ENCODE assay signal across 33 cellular contexts in the genomic region with DNA sequence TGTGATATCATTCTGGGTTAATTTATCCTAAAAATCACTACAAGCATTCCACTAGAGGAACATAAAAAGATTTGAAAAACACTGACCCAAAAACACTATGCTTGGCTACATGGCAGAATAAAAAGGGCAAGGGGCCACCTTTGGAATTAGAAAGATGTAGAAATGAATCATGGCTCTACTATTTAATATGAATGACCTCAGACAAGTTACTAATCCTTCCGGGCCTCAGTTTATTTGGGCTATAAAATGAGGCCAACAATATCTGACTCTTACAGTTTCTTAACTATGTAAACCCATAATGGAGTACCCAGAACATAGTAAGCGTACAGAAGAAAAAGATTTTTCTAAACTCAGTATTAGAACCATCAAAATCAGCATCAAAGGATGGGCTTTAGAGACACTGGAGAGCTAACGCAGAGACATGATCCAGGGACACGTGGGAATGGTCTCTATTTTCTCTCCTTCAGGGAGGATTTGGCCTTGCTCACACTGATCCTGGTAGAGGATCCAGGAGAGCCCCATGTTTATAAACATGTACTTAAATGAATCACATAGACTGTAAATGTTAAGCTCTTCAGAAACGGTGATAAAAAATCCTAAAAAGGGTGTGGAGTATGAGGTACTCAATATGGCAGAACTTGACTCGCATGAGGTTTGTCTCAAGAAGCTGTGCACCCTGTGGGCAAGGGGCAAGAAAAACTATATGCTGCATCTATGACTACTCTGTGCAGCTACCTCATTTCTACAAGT.
DNase-seq lines count a peak whose midpoint lies in the region; ATAC-seq and TF ChIP-seq lines count a peak whose summit lies in the region.
"Had no signal": no experiment of that assay in that cellular context is flagged by ENCODE, and none has a peak within 500 bp of the region (broad histone marks: within the 10 kb centered on the region; RNA-seq: fewer than 3 reads in every experiment).

No MANE protein-coding gene starts in this region.

- no peak for TF ChIP-seq CTCF in SK-N-SH (IDR thresholded peaks at IDR 0.05)

- WGBS in SK-N-SH (ENCODE audit: low lambda C conversion rate), result 87% methylated on average over 6 of the region's 6 CpGs

- peaks cover 0 to 7% of the 10 kb centered on the region in 2 experiments; a peak in 2 of 4 replicates for H3K4me1 ChIP-seq in SK-N-SH (ENCODE audit: control insufficient read depth in 1 of 2, insufficient read depth in 2 of 2, low read depth in 1 of 2, low read length in 1 of 2)
- H3K4me1 ChIP-seq: parathyroid adenoma, testis had no signal

- H3K4me2 ChIP-seq in SK-N-SH, result no peak overlapping the region

- H3K27me3 ChIP-seq in SK-N-SH (ENCODE audit: insufficient read depth), result no peaks in the 10 kb centered on the region
- H3K27me3 ChIP-seq: cardiac muscle cell, sigmoid colon, testis, vagina had no signal

- H3K9me3 ChIP-seq in SK-N-SH, result no peaks in the 10 kb centered on the region
- H3K9me3 ChIP-seq: sigmoid colon, testis, vagina had no signal

- DNase-seq in SK-N-SH, result no peak
- peak; percentile 20 for DNase-seq in dermis blood vessel endothelial cell
- peak; percentile 69 for DNase-seq in iris pigment epithelial cell (ENCODE audit: low read depth)
- DNase-seq in NCI-H1436 (lab: John Stamatoyannopoulos, UW), result no peak
- no peak for DNase-seq in NOMO-1 treated with DMSO at 0.1 percent for 48 hours (lab: John Stamatoyannopoulos, UW; ENCODE audit: unreplicated experiment)
- DNase-seq in activated T-cell treated with anti-CD3 and anti-CD28 coated beads, Interleukin-2, amount 50 U/mL, for 1 hour, result no peak
- DNase-seq in stimulated activated CD4-positive, alpha-beta T cell treated with anti-CD3 and anti-CD28 coated beads, Interleukin-4, amount 100 ng/mL, for 4 hours, result no peak
- DNase-seq: activated CD4-positive, alpha-beta memory T cell treated with anti-CD3 and anti-CD28 coated beads for 36 hours; activated CD4-positive, CD25-positive, alpha-beta regulatory T cell treated with anti-CD3 and anti-CD28 coated beads, Interleukin-2, amount 50 U/mL, for 72 hours; activated CD8-positive, alpha-beta memory T cell treated with anti-CD3 and anti-CD28 coated beads, Interleukin-2, amount 50 U/mL, for 4 hours; activated naive CD4-positive, alpha-beta T cell treated with anti-CD3 and anti-CD28 coated beads, Interleukin-2, amount 50 U/mL, for 16 hours; amygdala; CD4-positive, alpha-beta T cell; H7; head of caudate nucleus; KBM-7; left colon; MM.1S; NCI-H1417; NCI-H446 treated with DMSO at 0.1 percent for 48 hours; NCI-H82; sigmoid colon; stimulated activated CD4-positive, alpha-beta T cell treated with anti-CD3 and anti-CD28 coated beads, Interleukin-15, amount 100 ng/mL, for 24 hours; stimulated activated naive CD4-positive, alpha-beta T cell treated with Interleukin-2 at 50 U/mL for 16 hours; T-helper 17 cell; testis had no signal

- H3K4me3 ChIP-seq in SK-N-SH (ENCODE audit: low read depth in 2 of 2, low read length in 1 of 2), result no peak overlapping the region
- H3K4me3 ChIP-seq: cardiac muscle cell, sigmoid colon, SK-N-MC, testis, vagina had no signal

- H4K20me1 ChIP-seq in SK-N-SH (ENCODE audit: insufficient read depth), result no peaks in the 10 kb centered on the region

- no peak overlapping the region for H3K9ac ChIP-seq in SK-N-SH
- H3K9ac ChIP-seq: parathyroid adenoma had no signal

- TF ChIP-seq RAD21 in SK-N-SH (IDR thresholded peaks at IDR 0.05; ENCODE audit: low read length), result no peak

- no peak overlapping the region for H3K27ac ChIP-seq in SK-N-SH (ENCODE audit: low read depth in 2 of 2, low read length in 1 of 2)
- H3K27ac ChIP-seq: 22Rv1, cardiac muscle cell, parathyroid adenoma, sigmoid colon, SK-N-MC, testis, vagina had no signal

- CTCF ChIA-PET in SK-N-SH (lab: Yijun Ruan, JAX), result interaction anchor here (1.3 to 1.4 kb wide), 2 partner anchors 12 to 14 kb away, joined by 5 to 6 read pairs; no protein-coding TSS in a partner anchor

- no peak for ATAC-seq in SK-N-SH treated with all-trans-retinoic acid at 6 μM for 48 hours
- ATAC-seq: activated T-helper 17 cell treated with anti-CD3 and anti-CD28 coated beads, Interleukin-2, amount 50 U/mL, for 72 hours; left colon; T-helper 17 cell had no signal

- no peaks in the 10 kb centered on the region for H3K79me2 ChIP-seq in SK-N-SH (ENCODE audit: insufficient read depth)
- H3K79me2 ChIP-seq: parathyroid adenoma had no signal

- no peak for TF ChIP-seq EP300 in SK-N-SH (IDR thresholded peaks at IDR 0.05; ENCODE audit: borderline replicate concordance in 1 of 2, low read depth in 1 of 2, low read length in 1 of 2)

- POLR2A ChIA-PET in SK-N-SH (lab: Yijun Ruan, JAX), result no interaction called here

- no peaks in the 10 kb centered on the region for H3F3A ChIP-seq in SK-N-SH (replicated peaks; ENCODE audit: insufficient read depth)

- H2AFZ ChIP-seq in SK-N-SH (ENCODE audit: low read depth), result no peak overlapping the region
- H2AFZ ChIP-seq: parathyroid adenoma had no signal

- no peaks in the 10 kb centered on the region for H3K36me3 ChIP-seq in SK-N-SH (replicated peaks in 1 of 2; ENCODE audit: control insufficient read depth in 1 of 2, insufficient read depth in 2 of 2, low read length in 1 of 2)
- H3K36me3 ChIP-seq: cardiac muscle cell, sigmoid colon, vagina had no signal

- no peaks in the 10 kb centered on the region for H3K9me2 ChIP-seq in SK-N-SH

TF ChIP-seq in SK-N-SH, 30 proteins besides CTCF, POLR2A, EP300 and RAD21:
- TF ChIP-seq SMC3 (IDR thresholded peaks at IDR 0.05; ENCODE audit: low read depth, low read length) (no peak), FOSL2 (IDR thresholded peaks at IDR 0.05; ENCODE audit: borderline replicate concordance, low read depth) (peak; percentile 16; the same call in 1 of the 2 replicates)

TF ChIP-seq in SK-N-SH treated with all-trans-retinoic acid at 6 μM for 48 hours, 23 proteins besides CTCF, POLR2A, EP300 and RAD21:
- TF ChIP-seq ZNF8 (CRISPR knock-in tag; IDR thresholded peaks at IDR 0.05) (no peak), ISL1 (CRISPR knock-in tag; IDR thresholded peaks at IDR 0.05) (no peak), ZNF70 (CRISPR knock-in tag; IDR thresholded peaks at IDR 0.05) (no peak), RARB (CRISPR knock-in tag; IDR thresholded peaks at IDR 0.05) (no peak), TCF4 (CRISPR knock-in tag; IDR thresholded peaks at IDR 0.05; ENCODE audit: borderline replicate concordance) (no peak), ZFP3 (CRISPR knock-in tag; IDR thresholded peaks at IDR 0.05) (no peak), GLIS3 (CRISPR knock-in tag; IDR thresholded peaks at IDR 0.05) (no peak), PPARA (CRISPR knock-in tag; IDR thresholded peaks at IDR 0.05; ENCODE audit: borderline replicate concordance) (no peak), ZNF565 (CRISPR knock-in tag; conservative IDR thresholded peaks at IDR 0.05; ENCODE audit: low read depth) (no peak), CSDC2 (CRISPR knock-in tag; IDR thresholded peaks at IDR 0.05) (no peak), ESRRG (CRISPR knock-in tag; IDR thresholded peaks at IDR 0.05) (no peak), OSR1 (CRISPR knock-in tag; IDR thresholded peaks at IDR 0.05) (no peak), TOX (CRISPR knock-in tag; IDR thresholded peaks at IDR 0.05; ENCODE audit: borderline replicate concordance) (no peak), ZC3H10 (CRISPR knock-in tag; IDR thresholded peaks at IDR 0.05) (no peak)
- TF ChIP-seq, protein P1, sequence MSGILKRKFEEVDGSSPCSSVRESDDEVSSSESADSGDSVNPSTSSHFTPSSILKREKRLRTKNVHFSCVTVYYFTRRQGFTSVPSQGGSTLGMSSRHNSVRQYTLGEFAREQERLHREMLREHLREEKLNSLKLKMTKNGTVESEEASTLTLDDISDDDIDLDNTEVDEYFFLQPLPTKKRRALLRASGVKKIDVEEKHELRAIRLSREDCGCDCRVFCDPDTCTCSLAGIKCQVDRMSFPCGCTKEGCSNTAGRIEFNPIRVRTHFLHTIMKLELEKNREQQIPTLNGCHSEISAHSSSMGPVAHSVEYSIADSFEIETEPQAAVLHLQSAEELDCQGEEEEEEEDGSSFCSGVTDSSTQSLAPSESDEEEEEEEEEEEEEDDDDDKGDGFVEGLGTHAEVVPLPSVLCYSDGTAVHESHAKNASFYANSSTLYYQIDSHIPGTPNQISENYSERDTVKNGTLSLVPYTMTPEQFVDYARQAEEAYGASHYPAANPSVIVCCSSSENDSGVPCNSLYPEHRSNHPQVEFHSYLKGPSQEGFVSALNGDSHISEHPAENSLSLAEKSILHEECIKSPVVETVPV (CRISPR knock-in tag; IDR thresholded peaks at IDR 0.05), result no peak
- TF ChIP-seq, protein P2, sequence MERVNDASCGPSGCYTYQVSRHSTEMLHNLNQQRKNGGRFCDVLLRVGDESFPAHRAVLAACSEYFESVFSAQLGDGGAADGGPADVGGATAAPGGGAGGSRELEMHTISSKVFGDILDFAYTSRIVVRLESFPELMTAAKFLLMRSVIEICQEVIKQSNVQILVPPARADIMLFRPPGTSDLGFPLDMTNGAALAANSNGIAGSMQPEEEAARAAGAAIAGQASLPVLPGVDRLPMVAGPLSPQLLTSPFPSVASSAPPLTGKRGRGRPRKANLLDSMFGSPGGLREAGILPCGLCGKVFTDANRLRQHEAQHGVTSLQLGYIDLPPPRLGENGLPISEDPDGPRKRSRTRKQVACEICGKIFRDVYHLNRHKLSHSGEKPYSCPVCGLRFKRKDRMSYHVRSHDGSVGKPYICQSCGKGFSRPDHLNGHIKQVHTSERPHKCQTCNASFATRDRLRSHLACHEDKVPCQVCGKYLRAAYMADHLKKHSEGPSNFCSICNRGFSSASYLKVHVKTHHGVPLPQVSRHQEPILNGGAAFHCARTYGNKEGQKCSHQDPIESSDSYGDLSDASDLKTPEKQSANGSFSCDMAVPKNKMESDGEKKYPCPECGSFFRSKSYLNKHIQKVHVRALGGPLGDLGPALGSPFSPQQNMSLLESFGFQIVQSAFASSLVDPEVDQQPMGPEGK (CRISPR knock-in tag; IDR thresholded peaks at IDR 0.05; ENCODE audit: borderline replicate concordance), result no peak

Comparison
In these comparisons a context has a peak if more than half of its experiments do, and no peak if none do; other contexts are left out.
1. DNase-seq: peak in dermis blood vessel endothelial cell (single experiment) and iris pigment epithelial cell (single experiment); none in SK-N-SH (single experiment), NCI-H1436 (single experiment), NOMO-1 treated with DMSO at 0.1 percent for 48 hours (single experiment), activated T-cell treated with anti-CD3 and anti-CD28 coated beads, Interleukin-2, amount 50 U/mL, for 1 hour (single experiment) and stimulated activated CD4-positive, alpha-beta T cell treated with anti-CD3 and anti-CD28 coated beads, Interleukin-4, amount 100 ng/mL, for 4 hours (0 of 2).